In genomic region chr6:43196337-43196736, GRCh38 we compare ENCODE assay signal across 22 cellular contexts. TPM values are rescaled to one million over a fixed set of nuclear protein-coding genes. Genes with fewer than 3 reads are reported as not detected.
"Had no signal": no experiment of that assay in that cellular context is flagged by ENCODE, and none has a peak within 500 bp of the region (broad histone marks: within the 10 kb centered on the region; RNA-seq: fewer than 3 reads in every experiment).

No MANE protein-coding gene starts in this region.

- H3K27ac ChIP-seq: epithelial cell of prostate, gastrocnemius medialis, lower lobe of right lung, neutrophil, parathyroid adenoma, skin epidermis, thoracic aorta, tibial nerve, upper lobe of left lung had no signal

- H3K4me3 ChIP-seq: dorsolateral prefrontal cortex, gastrocnemius medialis, lower lobe of right lung, skin epidermis, thoracic aorta, tibial nerve, upper lobe of left lung had no signal

- H3K9me3 ChIP-seq: gastrocnemius medialis, lower lobe of right lung, neutrophil, thoracic aorta, tibial nerve, upper lobe of left lung had no signal

- H3K27me3 ChIP-seq: dorsolateral prefrontal cortex, gastrocnemius medialis, neutrophil, tibial nerve, upper lobe of left lung had no signal

- H3K4me1 ChIP-seq: gastrocnemius medialis, lower lobe of right lung, parathyroid adenoma, tibial nerve, upper lobe of left lung had no signal

- ATAC-seq: esophagus mucosa; gastrocnemius medialis; left ventricle myocardium superior; lower lobe of right lung; natural killer cell; stimulated activated naive B cell treated with anti-CD40 and anti-IgM and Interleukin-4, amounts not matched to agents 10 μg/mL and 1 μg/mL and 100 μg/mL, for 72 hours had no signal

- DNase-seq: effector CD8-positive, alpha-beta T cell; endodermal cell; foreskin fibroblast; gastrocnemius medialis; head of caudate nucleus; left ventricle myocardium superior; lower lobe of right lung; natural killer cell; stimulated activated CD4-positive, alpha-beta T cell treated with anti-CD3 and anti-CD28 coated beads, Interleukin-1b, Interleukin-23, amount 100 ng/mL, for 48 hours; stimulated activated CD4-positive, alpha-beta T cell treated with anti-CD3 and anti-CD28 coated beads, Interleukin-4, amount 100 ng/mL, for 24 hours; stimulated activated naive B cell treated with anti-CD40 and anti-IgM and Interleukin-4, amounts not matched to agents 10 μg/mL and 1 μg/mL and 100 μg/mL, for 72 hours had no signal

RNA-seq across cellular contexts. Expression of gene TTBK1, which starts 46.9 kb away (rescaled TPM):
- total RNA-seq: esophagus mucosa, omental fat pad, thoracic aorta, tibial nerve had no signal
- polyA plus RNA-seq: keratinocyte had no signal
